ENCODE assay signal across 8 cellular contexts in genomic region chr3:46693038-46693896, GRCh38. TPM values are rescaled to one million over a fixed set of nuclear protein-coding genes. Genes with fewer than 3 reads are reported as not detected.
A peak's percentile ranks its signal among the peaks of the same experiment; 100 is the strongest.
DNase-seq lines count a peak whose midpoint lies in the region; ATAC-seq and TF ChIP-seq lines count a peak whose summit lies in the region.

Gene ALS2CL (minus strand): TSS chr3:46693679. CDS start chr3:46689440, 4,239 bp downstream.

- H2BK120ac ChIP-seq in IMR-90 (ENCODE audit: low read depth, low read length): peak within 1 kb of the TSS; percentile 40; the same call in 1 of the 2 replicates

- H3K4me3 ChIP-seq in IMR-90 (ENCODE audit: insufficient read depth, low read depth, low read length) (peak within 1 kb of the TSS; percentile 93), ectodermal cell (ENCODE audit: insufficient read depth, low read depth, low read length) (peak within 1 kb of the TSS; percentile 57), mesodermal cell (ENCODE audit: extremely low read depth, insufficient read depth, low read length, poor library complexity, severe bottlenecking) (peak within 1 kb of the TSS; percentile 58)

- BruUV-seq in IMR-90 (replicated peaks; lab: Mats Ljungman, UMichigan): no TSS peak

- H3K14ac ChIP-seq in IMR-90 (replicated peaks; ENCODE audit: low read depth, low read length): peak within 1 kb of the TSS; percentile 19; the same call in 1 of the 2 replicates

- peaks cover 13 to 29% (median 17%) of the 10 kb centered on the region in 3 donors for H3K27me3 Mint-ChIP-seq in CD14-positive monocyte (ENCODE audit: low read depth in 3 of 3)

- H4K91ac ChIP-seq in IMR-90 (ENCODE audit: insufficient read depth, low read depth, low read length): no peak within 1 kb of the TSS; the same call in none of the 2 replicates

- H3K4me1 Mint-ChIP-seq in CD14-positive monocyte: peaks cover 58% of the 10 kb centered on the region

- H3K36me3 ChIP-seq in IMR-90 (ENCODE audit: control insufficient read depth, insufficient read depth, low read length) (no peaks in the 10 kb centered on the region; the same call in 1 of the 2 replicates), ectodermal cell (ENCODE audit: control insufficient read depth, insufficient read depth, low read length) (no peaks in the 10 kb centered on the region), mesodermal cell (ENCODE audit: control insufficient read depth, insufficient read depth, low read length) (no peaks in the 10 kb centered on the region)

- H3K23ac ChIP-seq in IMR-90 (ENCODE audit: low read depth, low read length): peak within 1 kb of the TSS; percentile 59

- dilution Hi-C loops in IMR-90 (cut with HindIII; ENCODE audit: low sequenced_read_pairs, unreplicated experiment): no loop called here

- peak within 1 kb of the TSS; percentile 54 to 63; a peak in 3 of 4 replicates for H4K8ac ChIP-seq in IMR-90 (ENCODE audit: low read depth in 2 of 2, low read length in 2 of 2)

- no peak within 1 kb of the TSS for H2BK20ac ChIP-seq in IMR-90 (ENCODE audit: low read depth, low read length)

- in situ Hi-C loops in IMR-90 (cut with MboI; ENCODE audit: low sequenced_read_pairs): no loop called here

- peak within 1 kb of the TSS; percentile 84 for H3K4me2 ChIP-seq in IMR-90 (ENCODE audit: low read depth, low read length)

- H3K27ac ChIP-seq in IMR-90 (ENCODE audit: insufficient read depth, low read length) (peak within 1 kb of the TSS; percentile 34; the same call in 1 of the 2 replicates), ectodermal cell (ENCODE audit: insufficient read depth, low read depth, low read length, poor library complexity, severe bottlenecking) (no peak within 1 kb of the TSS), mesodermal cell (ENCODE audit: low read depth, low read length, severe bottlenecking) (no peak within 1 kb of the TSS)

- CTCF ChIA-PET in IMR-90 (lab: Yijun Ruan, JAX): no interaction called here

- no peaks in the 10 kb centered on the region for H3K9me3 ChIP-seq in IMR-90 (ENCODE audit: control insufficient read depth, insufficient read depth, low read length)
- H3K9me3 ChIP-seq in ectodermal cell (ENCODE audit: control insufficient read depth, low read length): no peaks in the 10 kb centered on the region
- H3K9me3 ChIP-seq in mesodermal cell (ENCODE audit: control insufficient read depth, low read length): no peaks in the 10 kb centered on the region

- H2AK9ac ChIP-seq in IMR-90 (replicated peaks; ENCODE audit: low read depth, low read length, poor library complexity): peak within 1 kb of the TSS; percentile 93

- peak; percentile 80 for ATAC-seq in IMR-90 (ENCODE audit: low read depth)
- ATAC-seq in HG03520 (IDR thresholded peaks at IDR 0.05; ENCODE audit: unreplicated experiment): no peak

- peaks cover 14% of the 10 kb centered on the region; the same call in 1 of the 2 replicates for H3K9me1 ChIP-seq in IMR-90 (ENCODE audit: insufficient read depth, low read length)

- DNase-seq in CD14-positive monocyte (ENCODE audit: low spot score): no peak
- DNase-seq in IMR-90: no peak
- peak; percentile 54 to 63 for DNase-seq in activated CD4-positive, alpha-beta T cell treated with anti-CD3 and anti-CD28 coated beads, Interleukin-2, amount 50 U/mL, for 48 hours
- peak; percentile 31 to 42 for DNase-seq in stimulated activated CD8-positive, alpha-beta memory T cell treated with anti-CD3 and anti-CD28 coated beads, Interleukin-4, amount 100 ng/mL, for 1 hour (ENCODE audit: low read depth in 2 of 2, low spot score in 1 of 2)
- DNase-seq in pons (ENCODE audit: low spot score): no peak

- peak within 1 kb of the TSS; percentile 40 for H3K4ac ChIP-seq in IMR-90 (ENCODE audit: low read depth, low read length)

- 2% methylated on average over 18 of the region's 72 CpGs; no CpG with 5 or more reads in 1 of the 2 experiments for WGBS in IMR-90 (ENCODE audit: extremely low coverage in 2 of 2, insufficient read length in 1 of 2), 2 experiments
- 1% methylated on average over 72 of the region's 72 CpGs for WGBS in ectodermal cell, 2 experiments
- 2% methylated on average over 29 to 56 of the region's 72 CpGs for WGBS in mesodermal cell (ENCODE audit: insufficient coverage in 2 of 2), 2 experiments

- peak within 1 kb of the TSS; percentile 48 for H2BK5ac ChIP-seq in IMR-90 (ENCODE audit: low read depth, low read length, poor library complexity, severe bottlenecking)

- TF ChIP-seq RAD21 in IMR-90 (IDR thresholded peaks at IDR 0.05; ENCODE audit: low read length): no peak

- intact Hi-C loops in CD14-positive monocyte (cut with micrococcal nuclease): loop anchor here in 1 of 2 donors (10.0 kb wide), 1 partner anchor 282 kb away; the partner anchor contains the start of genes CCDC12 and NBEAL2
- intact Hi-C loops in IMR-90 (cut with micrococcal nuclease): no loop called here

- peak within 1 kb of the TSS; percentile 95 for H2AFZ ChIP-seq in IMR-90 (replicated peaks; ENCODE audit: low read length, poor library complexity)

- H3K9ac ChIP-seq in IMR-90 (ENCODE audit: low read depth, low read length): peak within 1 kb of the TSS; percentile 64

- H3K4me1 ChIP-seq in IMR-90 (ENCODE audit: control insufficient read depth, insufficient read depth, low read length): peaks cover 20% of the 10 kb centered on the region
- peaks cover 10% of the 10 kb centered on the region for H3K4me1 ChIP-seq in ectodermal cell (ENCODE audit: control insufficient read depth, insufficient read depth, low read length)
- peaks cover 28% of the 10 kb centered on the region for H3K4me1 ChIP-seq in mesodermal cell (ENCODE audit: control insufficient read depth, insufficient read depth, low read length, poor library complexity, severe bottlenecking)

- no peak for TF ChIP-seq CTCF in CD14-positive monocyte (IDR thresholded peaks at IDR 0.05)
- TF ChIP-seq CTCF in IMR-90 (conservative IDR thresholded peaks at IDR 0.05; ENCODE audit: low read depth, low read length): no peak

- POLR2A ChIA-PET in IMR-90 (lab: Charles Lee; ENCODE audit: unreplicated experiment): no interaction called here

- H3K27me3 ChIP-seq in IMR-90 (ENCODE audit: control insufficient read depth, insufficient read depth, low read length) (peaks cover 9% of the 10 kb centered on the region), ectodermal cell (ENCODE audit: control insufficient read depth, insufficient read depth, low read length, poor library complexity, severe bottlenecking) (peaks cover 37% of the 10 kb centered on the region)

- no peak within 1 kb of the TSS for H3K56ac ChIP-seq in IMR-90 (ENCODE audit: extremely low read depth, insufficient read depth, low read length)

- H3K9me3 Mint-ChIP-seq in CD14-positive monocyte: peaks cover 0 to 2% (median 0%) of the 10 kb centered on the region in 7 donors

- peaks cover 4% of the 10 kb centered on the region in 2 donors for H3K36me3 Mint-ChIP-seq in CD14-positive monocyte

- H2BK15ac ChIP-seq in IMR-90 (ENCODE audit: low read depth, low read length): peak within 1 kb of the TSS; percentile 14; the same call in 1 of the 3 replicates

- TF ChIP-seq POLR2A in IMR-90 (IDR thresholded peaks at IDR 0.05; ENCODE audit: low read depth, low read length): no peak

- H2AK5ac ChIP-seq in IMR-90 (ENCODE audit: low read depth, low read length): peak within 1 kb of the TSS; percentile 56

- peak within 1 kb of the TSS; percentile 53; the same call in 1 of the 2 replicates for H4K5ac ChIP-seq in IMR-90 (ENCODE audit: low read depth, low read length)

- peak within 1 kb of the TSS; percentile 27 for H3K18ac ChIP-seq in IMR-90 (ENCODE audit: low read depth, low read length)

- H3K27ac Mint-ChIP-seq in CD14-positive monocyte: peak within 1 kb of the TSS in 6 of 7 donors; percentile 9 to 87 (median 70)

- H4K20me1 ChIP-seq in IMR-90 (ENCODE audit: insufficient read depth, low read length): peaks cover 5% of the 10 kb centered on the region; the same call in 1 of the 2 replicates

- H3K79me1 ChIP-seq in IMR-90 (ENCODE audit: low read depth in 1 of 2, low read length in 2 of 2): no peaks in the 10 kb centered on the region; a peak in 1 of 4 replicates

- H3K4me3 Mint-ChIP-seq in CD14-positive monocyte: peak within 1 kb of the TSS; percentile 89 to 94

TF ChIP-seq in IMR-90, 13 proteins besides CTCF, POLR2A, EP300 and RAD21:
- TF ChIP-seq BHLHE40 (IDR thresholded peaks at IDR 0.05; ENCODE audit: low read depth, low read length): no peak
- TF ChIP-seq MAZ (IDR thresholded peaks at IDR 0.05; ENCODE audit: borderline replicate concordance, low read depth, low read length): peak; percentile 12; the same call in 1 of the 2 replicates

RNA-seq across cellular contexts. Expression of gene ALS2CL, which starts in this region (rescaled TPM):
- polyA plus RNA-seq in CD14-positive monocyte: under 1 TPM; 0.38 to 0.55 TPM
- 1.4 and 2.2 TPM in 2 replicates for total RNA-seq in IMR-90 (2012; rRNA removed)
- 4.6 and 4.8 TPM in 2 replicates for polyA plus RNA-seq in IMR-90 (2012; rRNA removed)
- polyA plus RNA-seq in IMR-90 (2012; cell fraction: cytosol; rRNA removed): 0.56 and 1.5 TPM in 2 replicates
- 25.7 and 43.0 TPM in 2 replicates for polyA plus RNA-seq in IMR-90 (2012; cell fraction: nucleus; rRNA removed; ENCODE audit: low replicate concordance)
- 0.78 TPM for polyA plus RNA-seq in ectodermal cell (2013, experiment 1 of 4)
- 0.84 TPM for polyA plus RNA-seq in ectodermal cell (2013, experiment 2 of 4)
- 1.2 TPM for polyA plus RNA-seq in ectodermal cell (2013, experiment 3 of 4)
- 0.81 TPM for polyA plus RNA-seq in ectodermal cell (2013, experiment 4 of 4)
- 7.3 TPM for polyA plus RNA-seq in mesodermal cell (2013, experiment 1 of 2)
- 5.0 TPM for polyA plus RNA-seq in mesodermal cell (2013, experiment 2 of 2)

Comparison
In these comparisons a context has a peak if more than half of its experiments do, and no peak if none do; other contexts are left out.
1. DNase-seq: peak in activated CD4-positive, alpha-beta T cell treated with anti-CD3 and anti-CD28 coated beads, Interleukin-2, amount 50 U/mL, for 48 hours (2 of 2) and stimulated activated CD8-positive, alpha-beta memory T cell treated with anti-CD3 and anti-CD28 coated beads, Interleukin-4, amount 100 ng/mL, for 1 hour (2 of 2); none in CD14-positive monocyte (single experiment), IMR-90 (single experiment) and pons (single experiment).
2. Peak in every context shown above with its lines, with median percentiles within 50 percentile points of each other: H3K4me3 ChIP-seq.